ENCODE assay signal across 8 cellular contexts in genomic region chr12:57846577-57847319, GRCh38. TPM values are rescaled to one million over a fixed set of nuclear protein-coding genes. Genes with fewer than 3 reads are reported as not detected.
DNase-seq lines count a peak whose midpoint lies in the region; ATAC-seq and TF ChIP-seq lines count a peak whose summit lies in the region.

CTDSP2 (minus strand) TSS chr12:57846729; CDS start chr12:57846435, 294 bp downstream.

- H3K27me3 ChIP-seq in ovary, result no peaks in the 10 kb centered on the region
- no peaks in the 10 kb centered on the region for H3K27me3 ChIP-seq in thymus (ENCODE audit: control insufficient read depth, insufficient read depth)

- H3K27ac ChIP-seq in ovary (peak within 1 kb of the TSS; percentile 98 to 99), thymus (ENCODE audit: low read depth) (peak within 1 kb of the TSS; percentile 93)

- TF ChIP-seq CTCF in ovary (IDR thresholded peaks at IDR 0.05), result no peak

- H3K4me1 Mint-ChIP-seq in activated naive CD8-positive, alpha-beta T cell treated with anti-CD3 and anti-CD28 coated beads, Interleukin-2, amount 50 U/mL, for 24 hours, result peaks cover 56% of the 10 kb centered on the region

- H3K4me3 ChIP-seq in ovary (peak within 1 kb of the TSS; percentile 85), thymus (ENCODE audit: low read length) (peak within 1 kb of the TSS; percentile 96)

- intact Hi-C loops in Right ventricle myocardium inferior (cut with DNase I) (loop anchor here (1.0 kb wide), 1 partner anchor 47 kb away; no protein-coding TSS in a partner anchor), ovary (cut with DNase I) (loop anchor here in 3 of 4 donors (2.0 to 5.0 kb wide), 3 partner anchors 18 to 51 kb away; no protein-coding TSS in a partner anchor)

- ATAC-seq in HG02678 (IDR thresholded peaks at IDR 0.05; ENCODE audit: unreplicated experiment) (peak; percentile 49), Right ventricle myocardium inferior (peak; percentile 92)
- ATAC-seq in activated naive CD8-positive, alpha-beta T cell treated with anti-CD3 and anti-CD28 coated beads, Interleukin-2, amount 50 U/mL, for 24 hours, result peak; percentile 27

- WGBS in ovary, 3 donors, result 0 to 1% (median 0%) methylated on average over 51 to 58 of the region's 58 CpGs
- WGBS in thymus, result under 1% methylated on average over 58 of the region's 58 CpGs

- H3K4me1 ChIP-seq in ovary (ENCODE audit: insufficient read depth) (peaks cover 5% of the 10 kb centered on the region), thymus (ENCODE audit: control insufficient read depth, insufficient read depth, low read length) (peaks cover 26% of the 10 kb centered on the region)

- TF ChIP-seq POLR2A in ovary (IDR thresholded peaks at IDR 0.05), result peak; percentile 73

- peak within 1 kb of the TSS; percentile 77 for H3K27ac Mint-ChIP-seq in activated naive CD8-positive, alpha-beta T cell treated with anti-CD3 and anti-CD28 coated beads, Interleukin-2, amount 50 U/mL, for 24 hours

- H3K9me3 Mint-ChIP-seq in activated naive CD8-positive, alpha-beta T cell treated with anti-CD3 and anti-CD28 coated beads, Interleukin-2, amount 50 U/mL, for 24 hours, result no peaks in the 10 kb centered on the region

- H3K36me3 Mint-ChIP-seq in activated naive CD8-positive, alpha-beta T cell treated with anti-CD3 and anti-CD28 coated beads, Interleukin-2, amount 50 U/mL, for 24 hours (ENCODE audit: low read depth), result no peaks in the 10 kb centered on the region

- no peaks in the 10 kb centered on the region for H3K36me3 ChIP-seq in ovary
- H3K36me3 ChIP-seq in thymus (ENCODE audit: control insufficient read depth, insufficient read depth), result no peaks in the 10 kb centered on the region

- H3K27me3 Mint-ChIP-seq in activated naive CD8-positive, alpha-beta T cell treated with anti-CD3 and anti-CD28 coated beads, Interleukin-2, amount 50 U/mL, for 24 hours, result peaks cover 9% of the 10 kb centered on the region

- peak; percentile 87 for DNase-seq in GF-D8 (lab: John Stamatoyannopoulos, UW)
- peak; percentile 85 for DNase-seq in NCI-H1436 treated with DMSO at 0.1 percent for 48 hours (lab: John Stamatoyannopoulos, UW)
- peak; percentile 84 for DNase-seq in T follicular helper cell (ENCODE audit: low read depth)
- peak; percentile 94 for DNase-seq in activated naive CD8-positive, alpha-beta T cell treated with anti-CD3 and anti-CD28 coated beads, Interleukin-2, amount 50 U/mL, for 24 hours
- peak; percentile 100 for DNase-seq in Right ventricle myocardium inferior (ENCODE audit: missing footprints)
- peak; percentile 99 to 100 (median 100) for DNase-seq in ovary

- TF ChIP-seq EP300 in ovary (IDR thresholded peaks at IDR 0.05), result no peak

- H3K4me3 Mint-ChIP-seq in activated naive CD8-positive, alpha-beta T cell treated with anti-CD3 and anti-CD28 coated beads, Interleukin-2, amount 50 U/mL, for 24 hours, result peak within 1 kb of the TSS; percentile 76

- no peaks in the 10 kb centered on the region for H3K9me3 ChIP-seq in ovary
- no peaks in the 10 kb centered on the region for H3K9me3 ChIP-seq in thymus (ENCODE audit: control insufficient read depth)

RNA-seq across cellular contexts. Expression of gene CTDSP2, which starts in this region (rescaled TPM):
- total RNA-seq in Right ventricle myocardium inferior, result 105 TPM
- total RNA-seq in ovary, result 100 to 1,000 TPM in 6 of 7 donors, 10 to 100 TPM in 1; 73.1 to 212 (median 189) TPM
- 100 to 1,000 TPM in 1 of 2 donors, 10 to 100 TPM in 1; 94.8 to 165 TPM for polyA plus RNA-seq in ovary
- polyA plus RNA-seq in thymus, result 50.4 TPM

Comparison
In these comparisons a context has a peak if more than half of its experiments do, and no peak if none do; other contexts are left out.
1. Peak in every context shown above with its lines: DNase-seq, ATAC-seq, H3K4me3 ChIP-seq and H3K27ac ChIP-seq.
2. ATAC-seq: peak in every context shown above with its lines; median percentile 92 in Right ventricle myocardium inferior; 49 in HG02678; 27 in activated naive CD8-positive, alpha-beta T cell treated with anti-CD3 and anti-CD28 coated beads, Interleukin-2, amount 50 U/mL, for 24 hours.